19 cellular contexts compared by ENCODE assay signal in genomic region chr20:44461142-44461802, GRCh38. TPM values are rescaled to one million over a fixed set of nuclear protein-coding genes. Genes with fewer than 3 reads are reported as not detected.
DNase-seq lines count a peak whose midpoint lies in the region; ATAC-seq, FAIRE-seq and TF ChIP-seq lines count a peak whose summit lies in the region.
"Had no signal": no experiment of that assay in that cellular context is flagged by ENCODE, and none has a peak within 500 bp of the region (broad histone marks: within the 10 kb centered on the region; RNA-seq: fewer than 3 reads in every experiment).

No MANE protein-coding gene starts in this region.

- no peaks in the 10 kb centered on the region for H3K4me1 Mint-ChIP-seq in CD4-positive, alpha-beta T cell (ENCODE audit: low read depth)
- peaks cover 14% of the 10 kb centered on the region for H3K4me1 Mint-ChIP-seq in progenitor cell of endocrine pancreas (ENCODE audit: low read depth)
- H3K4me1 Mint-ChIP-seq: activated naive CD8-positive, alpha-beta T cell treated with anti-CD3 and anti-CD28 coated beads, Interleukin-2, amount 50 U/mL, for 24 hours; brain; endodermal cell had no signal

- no peak overlapping the region for H3K4me3 Mint-ChIP-seq in CD4-positive, alpha-beta T cell
- no peak overlapping the region for H3K4me3 Mint-ChIP-seq in progenitor cell of endocrine pancreas (ENCODE audit: low read depth)
- H3K4me3 Mint-ChIP-seq: activated naive CD8-positive, alpha-beta T cell treated with anti-CD3 and anti-CD28 coated beads, Interleukin-2, amount 50 U/mL, for 24 hours; brain; CD8-positive, alpha-beta T cell; endodermal cell; natural killer cell treated with Interleukin-12 subunit alpha and Interleukin-12 subunit beta and Interleukin-15 and Interleukin-18, amount 100 ng/mL, for 72 hours had no signal

- H3K9me3 ChIP-seq in CD4-positive, alpha-beta T cell (ENCODE audit: control insufficient read depth, low read length): no peaks in the 10 kb centered on the region
- no peaks in the 10 kb centered on the region for H3K9me3 ChIP-seq in OCI-LY7 (ENCODE audit: low read length)
- no peaks in the 10 kb centered on the region for H3K9me3 ChIP-seq in hepatocyte (ENCODE audit: low read depth)
- no peaks in the 10 kb centered on the region for H3K9me3 ChIP-seq in kidney (ENCODE audit: control insufficient read depth in 1 of 2, low read length in 2 of 2)
- H3K9me3 ChIP-seq: prostate gland had no signal

- no peaks in the 10 kb centered on the region for H3K36me3 ChIP-seq in OCI-LY7 (ENCODE audit: insufficient read depth, low read length)
- H3K36me3 ChIP-seq in hepatocyte (replicated peaks; ENCODE audit: insufficient read depth, low read depth): no peaks in the 10 kb centered on the region
- no peaks in the 10 kb centered on the region for H3K36me3 ChIP-seq in kidney (ENCODE audit: control insufficient read depth in 1 of 2, insufficient read depth in 2 of 2, low read length in 2 of 2)
- H3K36me3 ChIP-seq: prostate gland had no signal

- TF ChIP-seq POLR2A in erythroblast (IDR thresholded peaks at IDR 0.05; ENCODE audit: low read length): no peak

- no peaks in the 10 kb centered on the region for H4K20me1 ChIP-seq in OCI-LY7 (ENCODE audit: insufficient read depth, low read length)
- H4K20me1 ChIP-seq in hepatocyte (ENCODE audit: insufficient read depth, poor library complexity, severe bottlenecking): no peaks in the 10 kb centered on the region

- H3K27me3 Mint-ChIP-seq in CD4-positive, alpha-beta T cell: no peaks in the 10 kb centered on the region
- H3K27me3 Mint-ChIP-seq in progenitor cell of endocrine pancreas: no peaks in the 10 kb centered on the region
- H3K27me3 Mint-ChIP-seq: activated naive CD8-positive, alpha-beta T cell treated with anti-CD3 and anti-CD28 coated beads, Interleukin-2, amount 50 U/mL, for 24 hours had no signal

- no peak overlapping the region for H3K9ac ChIP-seq in kidney (ENCODE audit: low read length in 2 of 2)

- no peaks in the 10 kb centered on the region for H3K9me3 Mint-ChIP-seq in CD4-positive, alpha-beta T cell
- H3K9me3 Mint-ChIP-seq in progenitor cell of endocrine pancreas (ENCODE audit: low read depth): no peaks in the 10 kb centered on the region
- H3K9me3 Mint-ChIP-seq: activated naive CD8-positive, alpha-beta T cell treated with anti-CD3 and anti-CD28 coated beads, Interleukin-2, amount 50 U/mL, for 24 hours; brain; CD8-positive, alpha-beta T cell; endodermal cell; natural killer cell treated with Interleukin-12 subunit alpha and Interleukin-12 subunit beta and Interleukin-15 and Interleukin-18, amount 100 ng/mL, for 72 hours had no signal

- H2AFZ ChIP-seq in OCI-LY7 (ENCODE audit: low read length) (no peak overlapping the region), hepatocyte (no peak overlapping the region)

- no peak for ATAC-seq in CD4-positive, alpha-beta T cell (ENCODE audit: poor library complexity)
- ATAC-seq: activated naive CD8-positive, alpha-beta T cell treated with anti-CD3 and anti-CD28 coated beads, Interleukin-2, amount 50 U/mL, for 24 hours; CD8-positive, alpha-beta T cell; natural killer cell treated with Interleukin-12 subunit alpha and Interleukin-12 subunit beta and Interleukin-15 and Interleukin-18, amount 100 ng/mL, for 72 hours had no signal

- H3K4me1 ChIP-seq in OCI-LY7 (ENCODE audit: insufficient read depth, low read length, poor library complexity, severe bottlenecking) (no peaks in the 10 kb centered on the region), hepatocyte (ENCODE audit: insufficient read depth) (peaks cover 12% of the 10 kb centered on the region), kidney (ENCODE audit: control insufficient read depth in 1 of 2, insufficient read depth in 1 of 2, low read depth in 1 of 2, low read length in 2 of 2) (peaks cover 0 to 5% of the 10 kb centered on the region in 2 donors)

- peak; percentile 4 for TF ChIP-seq CTCF in CD4-positive, alpha-beta T cell (IDR thresholded peaks at IDR 0.05)
- TF ChIP-seq CTCF in OCI-LY7 (conservative IDR thresholded peaks at IDR 0.05; ENCODE audit: low read length) (0 out of 2 replicates have a peak, but pooled peaks have one; percentile 24), hepatocyte (IDR thresholded peaks at IDR 0.05; ENCODE audit: poor library complexity) (no peak), progenitor cell of endocrine pancreas (IDR thresholded peaks at IDR 0.05; ENCODE audit: unreplicated experiment) (peak; percentile 3), kidney (IDR thresholded peaks at IDR 0.05; ENCODE audit: borderline replicate concordance, extremely low read depth, insufficient read depth) (no peak)

- no peak overlapping the region for H3K27ac ChIP-seq in CD4-positive, alpha-beta T cell (ENCODE audit: low read depth, low read length)
- H3K27ac ChIP-seq in OCI-LY7 (ENCODE audit: low read depth, low read length, poor library complexity, severe bottlenecking) (no peak overlapping the region), hepatocyte (peak overlapping the region; percentile 43), kidney (ENCODE audit: low read depth in 2 of 2, low read length in 2 of 2) (no peak overlapping the region)
- H3K27ac ChIP-seq: coronary artery had no signal

- intact Hi-C loops in CD4-positive, alpha-beta T cell (cut with DNase I, micrococcal nuclease): loop anchor here (1.0 to 10.0 kb wide), 3 partner anchors 149 to 346 kb away; partner anchors contain the start of gene FITM2 (in 1 of the 2)
- intact Hi-C loops in OCI-LY7 (cut with micrococcal nuclease; ENCODE audit: unreplicated experiment): loop anchor here (1.0 to 2.0 kb wide), 2 partner anchors 72 to 246 kb away; no protein-coding TSS in a partner anchor
- intact Hi-C loops in kidney (cut with DNase I): no loop called here

- H3K4me3 ChIP-seq in OCI-LY7 (ENCODE audit: low read depth, low read length, poor library complexity, severe bottlenecking) (no peak overlapping the region), hepatocyte (no peak overlapping the region), kidney (ENCODE audit: low read length in 2 of 2) (no peak overlapping the region)
- H3K4me3 ChIP-seq: coronary artery, K562, prostate gland had no signal

- no peaks in the 10 kb centered on the region for H3K9me2 ChIP-seq in OCI-LY7 (ENCODE audit: insufficient read depth, low read length)
- no peaks in the 10 kb centered on the region for H3K9me2 ChIP-seq in hepatocyte (replicated peaks; ENCODE audit: insufficient read depth)

- CTCF ChIA-PET in CD4-positive, alpha-beta T cell (lab: Charles Lee): no interaction called here
- CTCF ChIA-PET in OCI-LY7 (lab: Charles Lee; ENCODE audit: unreplicated experiment): no interaction called here

- POLR2A ChIA-PET in CD4-positive, alpha-beta T cell (lab: Charles Lee): no interaction called here
- POLR2A ChIA-PET in OCI-LY7 (lab: Charles Lee): no interaction called here

- H3K36me3 Mint-ChIP-seq in CD4-positive, alpha-beta T cell (ENCODE audit: low read depth): no peaks in the 10 kb centered on the region
- no peaks in the 10 kb centered on the region for H3K36me3 Mint-ChIP-seq in progenitor cell of endocrine pancreas (ENCODE audit: insufficient read depth)
- H3K36me3 Mint-ChIP-seq: brain; CD8-positive, alpha-beta T cell; natural killer cell treated with Interleukin-12 subunit alpha and Interleukin-12 subunit beta and Interleukin-15 and Interleukin-18, amount 100 ng/mL, for 72 hours had no signal

- BruUV-seq in OCI-LY7 (replicated peaks; lab: Mats Ljungman, UMichigan): no TSS peak

- H3K4me2 ChIP-seq in OCI-LY7 (ENCODE audit: low read length): no peak overlapping the region
- H3K4me2 ChIP-seq in hepatocyte: no peak overlapping the region

- no peak for FAIRE-seq in kidney (lab: Jason Lieb, UNC)

- H3K79me2 ChIP-seq in OCI-LY7 (ENCODE audit: insufficient read depth, low read depth, low read length) (no peaks in the 10 kb centered on the region), hepatocyte (no peaks in the 10 kb centered on the region)

- DNase-seq in CD4-positive, alpha-beta T cell: no peak
- DNase-seq in OCI-LY7 (ENCODE audit: low spot score): no peak
- no peak for DNase-seq in hepatocyte (ENCODE audit: low spot score)
- no peak for DNase-seq in progenitor cell of endocrine pancreas (ENCODE audit: low spot score, unreplicated experiment)
- no peak for DNase-seq in kidney
- DNase-seq in activated gamma-delta T cell (lab: John Stamatoyannopoulos, UW): no peak
- DNase-seq in erythroblast (lab: John Stamatoyannopoulos, UW): no peak
- no peak for DNase-seq in NCI-H2171 (lab: John Stamatoyannopoulos, UW)
- DNase-seq: activated effector memory CD4-positive, alpha-beta T cell treated with Interleukin-2 at 50 U/mL for 16 hours; activated naive CD8-positive, alpha-beta T cell treated with anti-CD3 and anti-CD28 coated beads, Interleukin-2, amount 50 U/mL, for 24 hours; CD8-positive, alpha-beta T cell; endodermal cell; H7; stimulated activated CD4-positive, alpha-beta T cell treated with anti-CD3 and anti-CD28 coated beads, Interleukin-1b, Interleukin-23, amount 100 ng/mL, for 48 hours had no signal

- WGBS in hepatocyte (ENCODE audit: low lambda C conversion rate, missing lambda C conversion rate): 59% methylated on average over 6 of the region's 6 CpGs

- no peak overlapping the region for H3K27ac Mint-ChIP-seq in CD4-positive, alpha-beta T cell
- peak overlapping the region; percentile 90 for H3K27ac Mint-ChIP-seq in progenitor cell of endocrine pancreas
- H3K27ac Mint-ChIP-seq: activated naive CD8-positive, alpha-beta T cell treated with anti-CD3 and anti-CD28 coated beads, Interleukin-2, amount 50 U/mL, for 24 hours; CD8-positive, alpha-beta T cell; endodermal cell; natural killer cell treated with Interleukin-12 subunit alpha and Interleukin-12 subunit beta and Interleukin-15 and Interleukin-18, amount 100 ng/mL, for 72 hours had no signal

- no peaks in the 10 kb centered on the region for H3K27me3 ChIP-seq in CD4-positive, alpha-beta T cell (ENCODE audit: control insufficient read depth, insufficient read depth, low read length)
- H3K27me3 ChIP-seq in hepatocyte: no peaks in the 10 kb centered on the region

RNA-seq across cellular contexts. Expression of gene TTPAL, which starts 14.4 kb away (rescaled TPM):
- total RNA-seq in CD4-positive, alpha-beta T cell: 1 to 10 TPM; 9.0 to 9.9 TPM
- total RNA-seq in OCI-LY7 (2014; rRNA removed; shearing (Covaris generic)): 3.2 and 5.6 TPM in 2 replicates
- total RNA-seq in OCI-LY7 (2022) (18.8 and 19.8 TPM in 2 replicates), hepatocyte (11.9 and 12.9 TPM in 2 replicates), progenitor cell of endocrine pancreas (23.8 and 25.2 TPM in 2 replicates), kidney (13.5 TPM)
- polyA plus RNA-seq in hepatocyte (10.3 and 14.7 TPM in 2 replicates), kidney (ENCODE audit: insufficient read depth, low read depth, low replicate concordance) (3.5 TPM)

Comparison
In these comparisons a context has a peak if more than half of its experiments do, and no peak if none do; other contexts are left out.
1. CTCF ChIP-seq: peak in CD4-positive, alpha-beta T cell (single experiment), OCI-LY7 (single experiment) and progenitor cell of endocrine pancreas (single experiment); none in hepatocyte (single experiment) and kidney (single experiment).